In the genomic region with DNA sequence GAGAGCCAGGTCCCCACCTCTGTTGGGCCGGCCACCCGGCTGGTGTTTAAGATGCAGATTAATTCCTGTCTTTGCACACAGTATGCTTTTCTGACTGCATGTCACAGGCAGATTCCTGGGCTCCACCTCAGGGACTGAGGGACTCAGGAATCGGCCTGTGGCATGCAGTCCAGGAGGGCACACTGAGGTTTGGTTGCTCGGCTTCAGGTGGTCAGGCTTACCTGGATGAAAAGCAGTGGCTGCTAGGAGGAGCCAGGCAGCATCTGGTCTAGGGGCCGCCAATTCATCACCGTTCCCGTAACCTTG, we compare ENCODE assay signal across 8 cellular contexts. TPM values are rescaled to one million over a fixed set of nuclear protein-coding genes. Genes with fewer than 3 reads are reported as not detected.
DNase-seq lines count a peak whose midpoint lies in the region; ATAC-seq, FAIRE-seq and TF ChIP-seq lines count a peak whose summit lies in the region.

No MANE protein-coding gene starts in this region.

- POLR2A ChIA-PET in HCT116 (lab: Charles Lee), result no interaction called here

- H3K27ac ChIP-seq in HCT116 (ENCODE audit: low read depth, low read length), result peak overlapping the region; percentile 90
- H3K27ac ChIP-seq in WERI-Rb-1, result no peak overlapping the region; the same call in 1 of the 2 replicates
- no peak overlapping the region for H3K27ac ChIP-seq in right cardiac atrium (ENCODE audit: low read length)
- H3K27ac ChIP-seq in small intestine (ENCODE audit: low read depth in 1 of 2, low read length in 1 of 2), result peak overlapping the region in 1 of 2 donors; percentile 40

- no peak overlapping the region for H2AFZ ChIP-seq in HCT116 (ENCODE audit: low read depth, low read length, poor library complexity, severe bottlenecking)

- H3K4me3 ChIP-seq in HCT116 (replicated peaks in 1 of 2; ENCODE audit: low read depth in 1 of 2, low read length in 2 of 2) (peak overlapping the region; percentile 97 to 99), WERI-Rb-1 (ENCODE audit: low read depth, low read length) (peak overlapping the region; percentile 79), right cardiac atrium (ENCODE audit: low read length) (peak overlapping the region; percentile 81), small intestine (ENCODE audit: low read depth in 1 of 2, low read length in 2 of 2) (peak overlapping the region; percentile 86 to 92)

- H3K9me2 ChIP-seq in HCT116 (ENCODE audit: insufficient read depth), result no peaks in the 10 kb centered on the region

- RAD21 ChIA-PET in HCT116 (lab: Charles Lee; ENCODE audit: low non-redundant PET in 1 of 2, low total read pairs in 2 of 2, uncharacterized antibody in 2 of 2, unreplicated experiment in 2 of 2), result no interaction called here

- 50% methylated on average over 7 of the region's 7 CpGs for WGBS in right cardiac atrium
- 19 to 40% (median 26%) methylated on average over 7 of the region's 7 CpGs for WGBS in small intestine, 3 donors

- H3K9me3 ChIP-seq in HCT116 (ENCODE audit: control insufficient read depth in 1 of 2, insufficient read depth in 1 of 2, low read depth in 1 of 2, low read length in 2 of 2) (no peaks in the 10 kb centered on the region), WERI-Rb-1 (ENCODE audit: severe bottlenecking) (no peaks in the 10 kb centered on the region), right cardiac atrium (ENCODE audit: control insufficient read depth, low read length) (no peaks in the 10 kb centered on the region), small intestine (ENCODE audit: control insufficient read depth, low read depth) (no peaks in the 10 kb centered on the region)

- peak overlapping the region; percentile 71 for H3K4me2 ChIP-seq in HCT116 (ENCODE audit: low read length)

- H3K4me1 ChIP-seq in HCT116 (ENCODE audit: control insufficient read depth in 1 of 2, insufficient read depth in 2 of 2, low read length in 2 of 2) (peaks cover 10 to 20% of the 10 kb centered on the region in 2 experiments; a peak in 3 of 4 replicates), right cardiac atrium (ENCODE audit: control insufficient read depth, insufficient read depth, low read length) (peaks cover 7% of the 10 kb centered on the region), small intestine (ENCODE audit: control insufficient read depth in 2 of 2, insufficient read depth in 1 of 2, low read depth in 1 of 2, low read length in 1 of 2) (peaks cover 8 to 14% of the 10 kb centered on the region in 2 donors)

- peak overlapping the region; percentile 98 for H3K9ac ChIP-seq in HCT116 (ENCODE audit: low read length)

- intact Hi-C loops in HCT116 (cut with micrococcal nuclease), result no loop called here
- intact Hi-C loops in right cardiac atrium (cut with DNase I), result no loop called here

- ATAC-seq in HCT116 (no peak), right cardiac atrium (no peak), HG02759 (IDR thresholded peaks at IDR 0.05; ENCODE audit: unreplicated experiment) (no peak)

- TF ChIP-seq POLR2A in HCT116 (IDR thresholded peaks at IDR 0.05; ENCODE audit: borderline replicate concordance, extremely low read depth, insufficient read depth, insufficient read length), result no peak

- H3K79me2 ChIP-seq in HCT116 (ENCODE audit: insufficient read depth, low read length), result peaks cover 54% of the 10 kb centered on the region

- TF ChIP-seq CTCF in HCT116 (IDR thresholded peaks at IDR 0.05 in 2 of 3, conservative IDR thresholded peaks at IDR 0.05 in 1 of 3; ENCODE audit: borderline replicate concordance in 1 of 3, insufficient read depth in 1 of 3, low read depth in 2 of 3, low read length in 2 of 3) (no peak), WERI-Rb-1 (IDR thresholded peaks at IDR 0.05; ENCODE audit: low read depth, low read length) (no peak)

- peaks cover 17 to 22% of the 10 kb centered on the region in 2 experiments for H3K36me3 ChIP-seq in HCT116 (ENCODE audit: control insufficient read depth in 1 of 2, insufficient read depth in 2 of 2, low read length in 2 of 2)
- peaks cover 45% of the 10 kb centered on the region for H3K36me3 ChIP-seq in WERI-Rb-1
- H3K36me3 ChIP-seq in small intestine (ENCODE audit: control insufficient read depth in 2 of 2, insufficient read depth in 2 of 2, low read length in 2 of 2), result peaks cover 0 to 9% of the 10 kb centered on the region in 2 donors

- H4K20me1 ChIP-seq in HCT116 (ENCODE audit: insufficient read depth), result peaks cover 7% of the 10 kb centered on the region; the same call in 1 of the 2 replicates

- CTCF ChIA-PET in HCT116 (lab: Charles Lee), result no interaction called here

- DNase-seq in HCT116 (ENCODE audit: low read depth, low spot score) (no peak), WERI-Rb-1 (no peak), right cardiac atrium (no peak), small intestine (no peak), amygdala (lab: John Stamatoyannopoulos, UW) (no peak), UCSD-AML1 (lab: John Stamatoyannopoulos, UW; ENCODE audit: unreplicated experiment) (no peak)
- DNase-seq in activated CD4-positive, alpha-beta T cell treated with anti-CD3 and anti-CD28 coated beads for 4 hours, result no peak

- H3K27me3 ChIP-seq in HCT116 (ENCODE audit: insufficient read depth, low read length) (no peaks in the 10 kb centered on the region), WERI-Rb-1 (ENCODE audit: insufficient read depth, low read depth, severe bottlenecking) (no peaks in the 10 kb centered on the region), right cardiac atrium (ENCODE audit: control insufficient read depth, insufficient read depth) (no peaks in the 10 kb centered on the region), small intestine (ENCODE audit: control insufficient read depth in 2 of 2, insufficient read depth in 2 of 2, low read length in 2 of 2) (no peaks in the 10 kb centered on the region)

- no peak for TF ChIP-seq RAD21 in HCT116 (IDR thresholded peaks at IDR 0.05; ENCODE audit: low read depth)

- no peak for FAIRE-seq in small intestine (lab: Jason Lieb, UNC)

- no TSS peak for BruUV-seq in HCT116 (replicated peaks; lab: Mats Ljungman, UMichigan)

TF ChIP-seq in HCT116, 20 proteins besides CTCF, POLR2A, EP300 and RAD21:
- TF ChIP-seq ZNF274 (IDR thresholded peaks at IDR 0.05; ENCODE audit: low read depth, low read length), result no peak
- TF ChIP-seq ELF1 (IDR thresholded peaks at IDR 0.05; ENCODE audit: borderline replicate concordance, low read depth), result no peak
- TF ChIP-seq, protein P1, sequence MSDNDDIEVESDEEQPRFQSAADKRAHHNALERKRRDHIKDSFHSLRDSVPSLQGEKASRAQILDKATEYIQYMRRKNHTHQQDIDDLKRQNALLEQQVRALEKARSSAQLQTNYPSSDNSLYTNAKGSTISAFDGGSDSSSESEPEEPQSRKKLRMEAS (IDR thresholded peaks at IDR 0.05), result no peak
- no peak for TF ChIP-seq SIN3A (IDR thresholded peaks at IDR 0.05; ENCODE audit: low read depth)
- TF ChIP-seq CEBPB (IDR thresholded peaks at IDR 0.05; ENCODE audit: low read depth), result no peak

RNA-seq across cellular contexts. Expression of a gene that starts 1.1 kb away (rescaled TPM):
- 55.8 TPM for total RNA-seq in HCT116 (2021; ENCODE audit: unreplicated experiment)
- polyA plus RNA-seq in HCT116 (2012), result 31.4 and 36.2 TPM in 2 replicates
- 10 to 100 TPM; 15.4 to 18.3 (median 17.7) TPM for total RNA-seq in right cardiac atrium
- polyA plus RNA-seq in right cardiac atrium, result 13.3 TPM
- 10 to 100 TPM; 14.6 to 36.7 (median 19.7) TPM for polyA plus RNA-seq in small intestine

RNA-seq across cellular contexts. Expression of a gene that starts 27.4 kb away (rescaled TPM):
- 57.2 TPM for total RNA-seq in HCT116 (2021; ENCODE audit: unreplicated experiment)
- polyA plus RNA-seq in HCT116 (2012), result not detected in 2 replicates
- 100 to 1,000 TPM; 146 to 251 (median 243) TPM for total RNA-seq in right cardiac atrium
- not detected for polyA plus RNA-seq in right cardiac atrium
- polyA plus RNA-seq in small intestine, result not detected
